10 cellular contexts compared by ENCODE assay signal in genomic region chr2:127570282-127571250, GRCh38. TPM values are rescaled to one million over a fixed set of nuclear protein-coding genes. Genes with fewer than 3 reads are reported as not detected.
DNase-seq lines count a peak whose midpoint lies in the region; ATAC-seq and TF ChIP-seq lines count a peak whose summit lies in the region.
"Had no signal": no experiment of that assay in that cellular context is flagged by ENCODE, and none has a peak within 500 bp of the region (broad histone marks: within the 10 kb centered on the region; RNA-seq: fewer than 3 reads in every experiment).

No MANE protein-coding gene starts in this region.

- POLR2A ChIA-PET in RWPE1 (lab: Yijun Ruan, JAX; ENCODE audit: low non-redundant PET): no interaction called here

- H3K27me3 ChIP-seq in left lung (no peaks in the 10 kb centered on the region), upper lobe of left lung (no peaks in the 10 kb centered on the region)

- no peak overlapping the region for H3K4me3 ChIP-seq in choroid plexus epithelial cell (ENCODE audit: low read depth, low read length)
- H3K4me3 ChIP-seq in left lung: no peak overlapping the region
- H3K4me3 ChIP-seq in upper lobe of left lung: no peak overlapping the region

- H3K9me3 ChIP-seq in left lung (no peaks in the 10 kb centered on the region), upper lobe of left lung (no peaks in the 10 kb centered on the region)
- H3K9me3 ChIP-seq: Caco-2 had no signal

- H3K4me1 ChIP-seq in left lung: peaks cover 0 to 4% of the 10 kb centered on the region in 2 donors
- H3K4me1 ChIP-seq in upper lobe of left lung: no peaks in the 10 kb centered on the region
- H3K4me1 ChIP-seq: Caco-2 had no signal

- DNase-seq in M059J (ENCODE audit: low read depth) (peak; percentile 74), choroid plexus epithelial cell (ENCODE audit: low read depth) (peak; percentile 12), left lung (no peak), upper lobe of left lung (peak; percentile 20 to 84), middle frontal gyrus (ENCODE audit: extremely low spot score, low spot score) (no peak), RWPE1 (ENCODE audit: low spot score) (no peak)
- DNase-seq: NCI-H2107 had no signal

- intact Hi-C loops in left lung (cut with DNase I): no loop called here

- peak; percentile 26 for ATAC-seq in left lung
- ATAC-seq in upper lobe of left lung (ENCODE audit: low FRiP score in 2 of 2): peak in 1 of 2 donors; percentile 63
- no peak for ATAC-seq in HG02678 (IDR thresholded peaks at IDR 0.05; ENCODE audit: unreplicated experiment)
- ATAC-seq: WTC11 had no signal

- H3K27ac ChIP-seq in left lung (no peak overlapping the region), upper lobe of left lung (no peak overlapping the region), RWPE1 (no peak overlapping the region)

- 63 to 68% methylated on average over 18 of the region's 18 CpGs for WGBS in upper lobe of left lung, 2 donors

- TF ChIP-seq CTCF in choroid plexus epithelial cell (conservative IDR thresholded peaks at IDR 0.05; ENCODE audit: low read depth, low read length): no peak
- no peak for TF ChIP-seq CTCF in left lung (IDR thresholded peaks at IDR 0.05)
- no peak for TF ChIP-seq CTCF in upper lobe of left lung (IDR thresholded peaks at IDR 0.05)
- no peak for TF ChIP-seq CTCF in RWPE1 (conservative IDR thresholded peaks at IDR 0.05; ENCODE audit: low read depth)

- H3K36me3 ChIP-seq in left lung (no peaks in the 10 kb centered on the region), upper lobe of left lung (no peaks in the 10 kb centered on the region)

- CTCF ChIA-PET in RWPE1 (lab: Yijun Ruan, JAX): interaction anchor here (0.7 kb wide), 1 partner anchor 18 kb away, joined by 3 read pairs; no protein-coding TSS in a partner anchor

- TF ChIP-seq POLR2A in upper lobe of left lung (IDR thresholded peaks at IDR 0.05): no peak

- TF ChIP-seq EP300 in upper lobe of left lung (IDR thresholded peaks at IDR 0.05): no peak

RNA-seq across cellular contexts. Expression of gene MYO7B, which starts 35.1 kb away (rescaled TPM):
- total RNA-seq in M059J (2014; rRNA removed; shearing (Covaris generic)): 5.8 and 10.9 TPM in 2 replicates
- total RNA-seq in left lung (1 to 10 TPM in 1 of 2 donors, under 1 TPM in 1; 0.61 to 2.4 TPM), upper lobe of left lung (1 to 10 TPM; 1.2 to 6.1 (median 3.1) TPM)
- total RNA-seq: WTC11 had no signal

RNA-seq across cellular contexts. Expression of gene IWS1, which starts 44.3 kb away (rescaled TPM):
- total RNA-seq in M059J (2014; rRNA removed; shearing (Covaris generic)): 31.8 and 43.4 TPM in 2 replicates
- total RNA-seq in left lung (10 to 100 TPM; 37.2 to 37.5 TPM), upper lobe of left lung (100 to 1,000 TPM in 1 of 6 donors, 10 to 100 TPM in 5; 29.5 to 128 (median 58.6) TPM)

Comparison
In these comparisons a context has a peak if more than half of its experiments do, and no peak if none do; other contexts are left out.
1. DNase-seq: peak in M059J (single experiment), choroid plexus epithelial cell (single experiment) and upper lobe of left lung (2 of 2); none in left lung (0 of 2), middle frontal gyrus (single experiment) and RWPE1 (single experiment).